In the genomic region with DNA sequence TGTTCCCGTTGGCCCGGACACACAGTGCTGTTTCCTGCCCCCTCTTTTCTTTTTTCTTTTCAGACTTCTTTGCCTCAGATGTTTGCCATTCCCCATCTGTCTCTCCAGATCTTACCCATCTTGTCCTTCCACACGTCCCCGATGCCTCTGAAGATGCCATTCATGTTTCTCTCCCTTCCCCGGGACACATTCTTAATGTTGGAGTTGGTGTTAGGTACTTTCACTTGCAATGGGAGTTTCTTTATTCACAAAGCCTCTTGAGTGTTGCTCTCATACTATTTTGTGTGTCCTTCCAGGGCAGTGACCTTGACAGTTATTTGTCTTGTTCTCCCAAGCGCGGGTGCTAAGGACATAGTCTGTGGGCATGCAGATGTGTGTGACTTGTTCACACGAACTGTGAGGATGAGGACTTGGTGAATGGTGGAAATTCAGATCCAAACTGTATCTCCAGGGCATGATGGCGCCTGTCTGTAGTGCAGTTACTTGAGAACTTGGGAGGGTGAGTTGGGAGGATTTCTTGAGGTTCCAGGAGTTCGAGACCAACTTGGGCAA, we compare ENCODE assay signal across 15 cellular contexts. TPM values are rescaled to one million over a fixed set of nuclear protein-coding genes. Genes with fewer than 3 reads are reported as not detected.
DNase-seq lines count a peak whose midpoint lies in the region; ATAC-seq and TF ChIP-seq lines count a peak whose summit lies in the region.
"Had no signal": no experiment of that assay in that cellular context is flagged by ENCODE, and none has a peak within 500 bp of the region (broad histone marks: within the 10 kb centered on the region; RNA-seq: fewer than 3 reads in every experiment).

No MANE protein-coding gene starts in this region.

- peaks cover 52% of the 10 kb centered on the region for H3K4me1 Mint-ChIP-seq in CD14-positive monocyte

- intact Hi-C loops in CD14-positive monocyte (cut with micrococcal nuclease): no loop called here
- intact Hi-C loops in gastrocnemius medialis (cut with DNase I; ENCODE audit: low total_unique reads): no loop called here

- ATAC-seq in gastrocnemius medialis (no peak), HG03135 (IDR thresholded peaks at IDR 0.05; ENCODE audit: unreplicated experiment) (no peak)
- ATAC-seq: naive thymus-derived CD8-positive, alpha-beta T cell had no signal

- H3K27ac Mint-ChIP-seq in CD14-positive monocyte: peak overlapping the region in 6 of 7 donors; percentile 1 to 60 (median 26)
- H3K27ac Mint-ChIP-seq: activated CD4-positive, alpha-beta T cell treated with anti-CD3 and anti-CD28 coated beads, Interleukin-2, amount 10 ng/mL, durations not matched to agents 7 days and 5 days had no signal

- no peak for TF ChIP-seq POLR2A in Peyer's patch (IDR thresholded peaks at IDR 0.05)
- no peak for TF ChIP-seq POLR2A in gastrocnemius medialis (IDR thresholded peaks at IDR 0.05)

- H3K27me3 ChIP-seq in Peyer's patch (no peaks in the 10 kb centered on the region), right atrium auricular region (no peaks in the 10 kb centered on the region), gastrocnemius medialis (no peaks in the 10 kb centered on the region)

- no peak for DNase-seq in CD14-positive monocyte (ENCODE audit: low spot score)
- no peak for DNase-seq in Peyer's patch
- DNase-seq in right atrium auricular region (ENCODE audit: low spot score): no peak
- no peak for DNase-seq in gastrocnemius medialis
- no peak for DNase-seq in stimulated activated CD4-positive, alpha-beta T cell treated with anti-CD3 and anti-CD28 coated beads, Interleukin-4, amount 100 ng/mL, for 24 hours
- DNase-seq in activated CD4-positive, CD25-positive, alpha-beta regulatory T cell (lab: John Stamatoyannopoulos, UW): no peak
- no peak for DNase-seq in NCI-H446 (lab: John Stamatoyannopoulos, UW)
- DNase-seq: activated CD4-positive, alpha-beta T cell treated with anti-CD3 and anti-CD28 coated beads, Interleukin-2, amount 10 ng/mL, durations not matched to agents 7 days and 5 days; DND-41; kidney glomerular epithelial cell; naive thymus-derived CD8-positive, alpha-beta T cell; NCI-H187; NCI-H748 treated with DMSO at 0.1 percent for 48 hours; small intestine had no signal

- H3K36me3 Mint-ChIP-seq in CD14-positive monocyte: peaks cover 69 to 90% of the 10 kb centered on the region in 2 donors

- in situ Hi-C loops in gastrocnemius medialis (cut with MboI; ENCODE audit: low sequenced_read_pairs in 4 of 4): no loop called here

- no peak overlapping the region for H3K4me3 ChIP-seq in Peyer's patch
- H3K4me3 ChIP-seq in right atrium auricular region: no peak overlapping the region
- peak overlapping the region in 1 of 4 donors; percentile 69 for H3K4me3 ChIP-seq in gastrocnemius medialis

- H3K27me3 Mint-ChIP-seq in CD14-positive monocyte (ENCODE audit: low read depth in 3 of 3): peaks cover 0 to 2% (median 0%) of the 10 kb centered on the region in 3 donors
- H3K27me3 Mint-ChIP-seq: activated CD4-positive, alpha-beta T cell treated with anti-CD3 and anti-CD28 coated beads, Interleukin-2, amount 10 ng/mL, durations not matched to agents 7 days and 5 days; naive thymus-derived CD8-positive, alpha-beta T cell had no signal

- no peak overlapping the region for H3K4me3 Mint-ChIP-seq in CD14-positive monocyte
- H3K4me3 Mint-ChIP-seq: activated CD4-positive, alpha-beta T cell treated with anti-CD3 and anti-CD28 coated beads, Interleukin-2, amount 10 ng/mL, durations not matched to agents 7 days and 5 days; naive thymus-derived CD8-positive, alpha-beta T cell had no signal

- H3K9me3 ChIP-seq in Peyer's patch (no peaks in the 10 kb centered on the region), right atrium auricular region (no peaks in the 10 kb centered on the region), gastrocnemius medialis (no peaks in the 10 kb centered on the region)

- H3K36me3 ChIP-seq in Peyer's patch (peaks cover 0 to 28% (median 0%) of the 10 kb centered on the region in 3 donors), right atrium auricular region (peaks cover 18% of the 10 kb centered on the region), gastrocnemius medialis (peaks cover 0 to 37% of the 10 kb centered on the region in 2 donors)

- H3K4me1 ChIP-seq in Peyer's patch (peaks cover 0 to 33% (median 10%) of the 10 kb centered on the region in 4 donors), right atrium auricular region (peaks cover 0 to 79% of the 10 kb centered on the region in 2 donors), gastrocnemius medialis (peaks cover 80 to 87% of the 10 kb centered on the region in 2 donors)

- H3K9me3 Mint-ChIP-seq in CD14-positive monocyte: no peaks in the 10 kb centered on the region
- H3K9me3 Mint-ChIP-seq: activated CD4-positive, alpha-beta T cell treated with anti-CD3 and anti-CD28 coated beads, Interleukin-2, amount 10 ng/mL, durations not matched to agents 7 days and 5 days; naive thymus-derived CD8-positive, alpha-beta T cell had no signal

- H3K27ac ChIP-seq in Peyer's patch (peak overlapping the region in 3 of 4 donors; percentile 28 to 44 (median 42)), right atrium auricular region (peak overlapping the region; percentile 59 to 97), gastrocnemius medialis (peak overlapping the region; percentile 92 to 96 (median 94))

- TF ChIP-seq CTCF in CD14-positive monocyte (IDR thresholded peaks at IDR 0.05): no peak
- no peak for TF ChIP-seq CTCF in Peyer's patch (IDR thresholded peaks at IDR 0.05)
- no peak for TF ChIP-seq CTCF in right atrium auricular region (IDR thresholded peaks at IDR 0.05)
- no peak for TF ChIP-seq CTCF in gastrocnemius medialis (IDR thresholded peaks at IDR 0.05 in 4 of 5, conservative IDR thresholded peaks at IDR 0.05 in 1 of 5)

RNA-seq across cellular contexts. Expression of a gene that starts 8.3 kb away (rescaled TPM):
- polyA plus RNA-seq in CD14-positive monocyte: 10 to 100 TPM; 34.1 to 43.2 TPM
- total RNA-seq in Peyer's patch (100 to 1,000 TPM in 1 of 4 donors, 10 to 100 TPM in 3; 18.2 to 187 (median 46.5) TPM), right atrium auricular region (10 to 100 TPM; 48.2 to 54.0 TPM), gastrocnemius medialis (10 to 100 TPM; 55.0 to 94.1 (median 73.7) TPM)

Comparison
In these comparisons a context has a peak if more than half of its experiments do, and no peak if none do; other contexts are left out.
1. H3K27ac ChIP-seq: peak in every context shown above with its lines; median percentile 94 in gastrocnemius medialis; 78 in right atrium auricular region; 42 in Peyer's patch.